ENCODE assay signal across 1 cellular context in the genomic region with DNA sequence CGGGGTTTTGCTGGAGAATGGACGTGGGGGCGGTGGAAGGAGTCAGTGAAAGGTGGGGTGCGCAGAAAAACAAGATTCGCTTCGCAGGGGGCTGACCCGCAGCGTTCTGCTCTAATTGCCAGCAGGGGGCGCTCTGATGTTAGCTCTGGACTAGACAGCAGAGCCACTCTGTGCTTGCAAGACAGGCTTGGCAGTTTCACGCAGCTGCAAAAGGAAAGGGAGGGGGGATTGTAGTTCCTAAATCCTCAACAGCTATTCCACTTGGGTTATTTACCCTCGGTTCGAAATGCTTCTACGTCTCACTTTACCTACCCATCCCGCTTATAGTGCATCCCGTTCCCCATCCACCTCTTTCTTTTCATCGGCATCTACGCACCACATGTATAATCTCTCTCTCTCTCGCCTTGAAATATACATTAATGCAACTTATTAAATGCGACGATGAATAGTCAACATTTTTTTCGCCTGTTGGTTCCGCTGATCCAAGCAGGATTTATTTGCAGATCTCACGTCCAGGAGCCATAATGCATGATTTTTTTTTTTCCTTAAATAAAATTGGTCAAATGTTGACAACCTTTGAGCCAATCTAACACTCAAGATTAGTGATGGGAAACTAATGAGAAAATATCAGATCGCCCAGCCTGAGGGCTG.
TF ChIP-seq lines count a peak whose summit lies in the region.

No MANE protein-coding gene starts in this region.

TF ChIP-seq in GM12878, 131 proteins besides CTCF, POLR2A, EP300 and RAD21 (continued from another document):
- TF ChIP-seq ZNF592 (IDR thresholded peaks at IDR 0.05): 0 out of 2 replicates have a peak, but pooled peaks have one; percentile 54
- TF ChIP-seq ZNF622 (IDR thresholded peaks at IDR 0.05): no peak
- TF ChIP-seq BMI1 (IDR thresholded peaks at IDR 0.05; ENCODE audit: borderline replicate concordance): no peak
- TF ChIP-seq TCF12 (IDR thresholded peaks at IDR 0.05; ENCODE audit: low read depth, low read length): peak; percentile 43; the same call in 1 of the 2 replicates
- TF ChIP-seq POU2F2 (IDR thresholded peaks at IDR 0.05; ENCODE audit: borderline replicate concordance, low read depth, low read length): 0 out of 3 replicates have a peak, but pooled peaks have one; percentile 53
- peak; percentile 69; the same call in 1 of the 2 replicates for TF ChIP-seq YY1 (IDR thresholded peaks at IDR 0.05; ENCODE audit: low read depth, low read length)
- TF ChIP-seq SMARCA5 (IDR thresholded peaks at IDR 0.05): peak; percentile 41; the same call in 1 of the 2 replicates
- TF ChIP-seq LARP7 (IDR thresholded peaks at IDR 0.05): 0 out of 2 replicates have a peak, but pooled peaks have one; percentile 29
